ENCODE assay signal across 1 cellular context in the genomic region with DNA sequence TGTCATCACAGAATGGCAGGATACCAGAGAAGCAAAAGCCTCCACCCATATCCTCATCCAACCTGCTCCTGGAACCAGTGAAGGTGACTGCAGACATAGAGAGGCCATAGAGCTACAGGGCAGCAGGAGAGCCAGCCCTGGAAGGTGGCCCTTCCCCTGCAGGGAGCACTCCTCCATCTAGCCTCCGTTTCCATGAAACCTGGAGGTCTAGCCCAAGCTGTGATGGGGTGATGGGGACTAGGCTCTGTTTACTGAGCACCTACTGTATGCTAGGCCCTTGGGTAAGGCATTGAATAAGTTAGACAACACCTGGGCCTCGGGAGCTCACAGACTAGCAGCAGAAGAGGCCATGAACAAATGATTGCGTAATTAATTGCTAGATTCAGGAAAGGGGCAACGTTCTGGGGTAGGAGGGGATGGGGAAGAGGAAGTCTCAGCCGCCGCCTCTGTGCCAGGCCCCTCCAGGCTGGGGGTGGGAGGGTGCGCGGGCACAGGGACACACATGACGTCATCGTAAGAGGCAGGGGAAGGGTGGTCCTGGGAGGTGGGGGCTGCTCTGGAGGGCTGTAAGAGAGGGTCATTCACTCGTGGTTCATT.
TF ChIP-seq lines count a peak whose summit lies in the region.

No MANE protein-coding gene starts in this region.

TF ChIP-seq in HepG2, 621 proteins besides CTCF, POLR2A, EP300 and RAD21 (continues in another document):
- TF ChIP-seq ZNF644 (CRISPR knock-in tag; IDR thresholded peaks at IDR 0.05; ENCODE audit: low read depth) (no peak), PRPF4 (IDR thresholded peaks at IDR 0.05; ENCODE audit: low read depth, low read length, poor library complexity, severe bottlenecking) (no peak), IRF2 (CRISPR knock-in tag; IDR thresholded peaks at IDR 0.05) (no peak), ZFY (CRISPR knock-in tag; IDR thresholded peaks at IDR 0.05) (no peak), STAT6 (CRISPR knock-in tag; IDR thresholded peaks at IDR 0.05; ENCODE audit: borderline replicate concordance) (no peak), ZNF629 (CRISPR knock-in tag; conservative IDR thresholded peaks at IDR 0.05) (no peak), XBP1 (CRISPR knock-in tag; IDR thresholded peaks at IDR 0.05) (no peak), ZNF44 (CRISPR knock-in tag; IDR thresholded peaks at IDR 0.05) (no peak), DNMT3B (CRISPR knock-in tag; conservative IDR thresholded peaks at IDR 0.05) (no peak), NCOR1 (IDR thresholded peaks at IDR 0.05; ENCODE audit: borderline replicate concordance, low read length) (no peak), XRCC5 (optimal IDR thresholded peaks at IDR 0.05; ENCODE audit: low read length) (no peak), HIVEP1 (CRISPR knock-in tag; IDR thresholded peaks at IDR 0.05) (no peak), SOX13 (IDR thresholded peaks at IDR 0.05) (no peak), SOX13 (CRISPR knock-in tag; conservative IDR thresholded peaks at IDR 0.05 in 1 of 2, IDR thresholded peaks at IDR 0.05 in 1 of 2) (no peak), ATF2 (CRISPR knock-in tag; IDR thresholded peaks at IDR 0.05) (no peak), ARID2 (CRISPR knock-in tag; IDR thresholded peaks at IDR 0.05; ENCODE audit: borderline replicate concordance) (no peak), CEBPB (IDR thresholded peaks at IDR 0.05; ENCODE audit: borderline replicate concordance, low read depth, low read length) (peak; percentile 90), ZNF350 (CRISPR knock-in tag; IDR thresholded peaks at IDR 0.05; ENCODE audit: borderline replicate concordance, low read depth) (no peak), ZBTB46 (CRISPR knock-in tag; IDR thresholded peaks at IDR 0.05; ENCODE audit: borderline replicate concordance) (no peak), ZNF878 (CRISPR knock-in tag; IDR thresholded peaks at IDR 0.05) (no peak), ZNF567 (CRISPR knock-in tag; IDR thresholded peaks at IDR 0.05; ENCODE audit: borderline replicate concordance) (no peak), ARHGAP35 (CRISPR knock-in tag; IDR thresholded peaks at IDR 0.05; ENCODE audit: borderline replicate concordance) (no peak), ZNF263 (CRISPR knock-in tag; IDR thresholded peaks at IDR 0.05) (peak; percentile 82), ZNF501 (CRISPR knock-in tag; IDR thresholded peaks at IDR 0.05) (no peak), NAIF1 (CRISPR knock-in tag; IDR thresholded peaks at IDR 0.05; ENCODE audit: borderline replicate concordance) (no peak), NR3C1 (CRISPR knock-in tag; IDR thresholded peaks at IDR 0.05) (no peak), ARID4A (CRISPR knock-in tag; IDR thresholded peaks at IDR 0.05; ENCODE audit: borderline replicate concordance) (no peak), ZNF468 (CRISPR knock-in tag; IDR thresholded peaks at IDR 0.05) (no peak), ZNF614 (CRISPR knock-in tag; IDR thresholded peaks at IDR 0.05; ENCODE audit: borderline replicate concordance) (no peak), ZNF354B (CRISPR knock-in tag; IDR thresholded peaks at IDR 0.05) (no peak), YY1 (IDR thresholded peaks at IDR 0.05; ENCODE audit: insufficient read depth, insufficient replicate concordance, low read depth, low read length) (no peak), SALL1 (CRISPR knock-in tag; IDR thresholded peaks at IDR 0.05) (0 out of 2 replicates have a peak, but pooled peaks have one; percentile 34), YEATS4 (CRISPR knock-in tag; IDR thresholded peaks at IDR 0.05; ENCODE audit: borderline replicate concordance) (no peak), RXRA (CRISPR knock-in tag; IDR thresholded peaks at IDR 0.05) (0 out of 2 replicates have a peak, but pooled peaks have one; percentile 30), CEBPG (CRISPR knock-in tag; IDR thresholded peaks at IDR 0.05) (peak; percentile 78), POLR2G (IDR thresholded peaks at IDR 0.05; ENCODE audit: low read depth, low read length) (no peak)
- TF ChIP-seq, protein P1, sequence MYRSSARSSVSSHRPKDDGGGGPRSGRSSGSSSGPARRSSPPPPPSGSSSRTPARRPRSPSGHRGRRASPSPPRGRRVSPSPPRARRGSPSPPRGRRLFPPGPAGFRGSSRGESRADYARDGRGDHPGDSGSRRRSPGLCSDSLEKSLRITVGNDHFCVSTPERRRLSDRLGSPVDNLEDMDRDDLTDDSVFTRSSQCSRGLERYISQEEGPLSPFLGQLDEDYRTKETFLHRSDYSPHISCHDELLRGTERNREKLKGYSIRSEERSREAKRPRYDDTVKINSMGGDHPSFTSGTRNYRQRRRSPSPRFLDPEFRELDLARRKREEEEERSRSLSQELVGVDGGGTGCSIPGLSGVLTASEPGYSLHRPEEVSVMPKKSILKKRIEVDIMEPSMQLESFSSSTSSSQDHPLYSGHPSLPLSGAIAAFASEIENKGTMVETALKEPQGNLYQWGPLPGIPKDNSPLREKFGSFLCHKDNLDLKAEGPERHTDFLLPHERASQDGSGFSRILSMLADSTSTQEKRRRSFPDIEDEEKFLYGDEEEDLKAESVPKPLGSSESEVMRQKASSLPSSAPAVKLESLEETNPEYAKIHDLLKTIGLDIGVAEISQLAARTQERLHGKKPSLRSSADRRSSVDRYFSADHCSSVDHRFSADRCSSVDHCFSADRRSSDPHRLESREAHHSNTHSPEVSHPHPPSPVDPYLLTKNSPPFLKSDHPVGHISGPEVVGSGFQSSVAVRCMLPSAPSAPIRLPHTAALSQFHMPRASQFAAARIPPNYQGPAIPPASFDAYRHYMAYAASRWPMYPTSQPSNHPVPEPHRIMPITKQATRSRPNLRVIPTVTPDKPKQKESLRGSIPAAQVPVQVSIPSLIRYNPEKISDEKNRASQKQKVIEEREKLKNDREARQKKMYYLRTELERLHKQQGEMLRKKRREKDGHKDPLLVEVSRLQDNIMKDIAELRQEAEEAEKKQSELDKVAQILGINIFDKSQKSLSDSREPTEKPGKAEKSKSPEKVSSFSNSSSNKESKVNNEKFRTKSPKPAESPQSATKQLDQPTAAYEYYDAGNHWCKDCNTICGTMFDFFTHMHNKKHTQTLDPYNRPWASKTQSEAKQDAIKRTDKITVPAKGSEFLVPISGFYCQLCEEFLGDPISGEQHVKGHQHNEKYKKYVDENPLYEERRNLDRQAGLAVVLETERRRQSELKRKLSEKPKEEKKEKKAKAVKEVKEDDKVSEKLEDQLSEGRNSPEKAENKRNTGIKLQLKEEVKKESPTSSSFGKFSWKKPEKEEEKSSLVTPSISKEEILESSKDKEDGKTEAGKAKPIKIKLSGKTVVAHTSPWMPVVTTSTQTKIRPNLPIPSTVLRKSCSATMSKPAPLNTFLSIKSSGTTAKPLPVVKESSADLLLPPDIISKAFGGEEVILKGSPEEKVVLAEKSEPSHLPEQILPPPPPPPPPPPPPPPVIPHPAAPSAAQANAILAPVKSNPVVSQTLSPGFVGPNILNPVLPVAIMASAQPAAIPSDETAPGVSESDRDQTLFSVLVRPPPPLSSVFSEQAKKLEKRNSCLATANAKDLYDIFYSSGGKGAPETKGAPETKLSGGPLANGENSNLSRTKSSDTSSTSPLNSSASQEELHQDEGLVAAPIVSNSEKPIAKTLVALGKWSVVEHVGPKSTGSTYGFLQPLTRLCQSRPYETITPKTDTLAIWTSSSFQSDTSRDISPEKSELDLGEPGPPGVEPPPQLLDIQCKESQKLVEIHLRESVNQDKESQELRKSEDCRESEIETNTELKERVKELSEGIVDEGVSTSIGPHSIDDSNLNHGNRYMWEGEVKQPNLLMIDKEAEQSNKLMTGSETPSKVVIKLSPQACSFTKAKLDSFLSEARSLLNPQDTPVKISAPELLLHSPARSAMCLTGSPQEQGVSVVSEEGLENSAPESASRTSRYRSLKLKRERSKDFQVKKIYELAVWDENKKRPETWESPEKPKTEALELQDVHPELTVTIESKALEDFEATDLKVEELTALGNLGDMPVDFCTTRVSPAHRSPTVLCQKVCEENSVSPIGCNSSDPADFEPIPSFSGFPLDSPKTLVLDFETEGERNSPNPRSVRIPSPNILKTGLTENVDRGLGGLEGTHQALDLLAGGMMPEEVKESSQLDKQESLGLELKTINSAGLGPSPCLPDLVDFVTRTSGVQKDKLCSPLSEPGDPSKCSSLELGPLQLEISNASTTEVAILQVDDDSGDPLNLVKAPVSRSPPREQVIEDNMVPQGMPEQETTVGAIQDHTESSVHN (CRISPR knock-in tag; IDR thresholded peaks at IDR 0.05), result no peak
- TF ChIP-seq, protein P2, sequence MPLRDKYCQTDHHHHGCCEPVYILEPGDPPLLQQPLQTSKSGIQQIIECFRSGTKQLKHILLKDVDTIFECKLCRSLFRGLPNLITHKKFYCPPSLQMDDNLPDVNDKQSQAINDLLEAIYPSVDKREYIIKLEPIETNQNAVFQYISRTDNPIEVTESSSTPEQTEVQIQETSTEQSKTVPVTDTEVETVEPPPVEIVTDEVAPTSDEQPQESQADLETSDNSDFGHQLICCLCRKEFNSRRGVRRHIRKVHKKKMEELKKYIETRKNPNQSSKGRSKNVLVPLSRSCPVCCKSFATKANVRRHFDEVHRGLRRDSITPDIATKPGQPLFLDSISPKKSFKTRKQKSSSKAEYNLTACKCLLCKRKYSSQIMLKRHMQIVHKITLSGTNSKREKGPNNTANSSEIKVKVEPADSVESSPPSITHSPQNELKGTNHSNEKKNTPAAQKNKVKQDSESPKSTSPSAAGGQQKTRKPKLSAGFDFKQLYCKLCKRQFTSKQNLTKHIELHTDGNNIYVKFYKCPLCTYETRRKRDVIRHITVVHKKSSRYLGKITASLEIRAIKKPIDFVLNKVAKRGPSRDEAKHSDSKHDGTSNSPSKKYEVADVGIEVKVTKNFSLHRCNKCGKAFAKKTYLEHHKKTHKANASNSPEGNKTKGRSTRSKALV (CRISPR knock-in tag; IDR thresholded peaks at IDR 0.05), result no peak
